ENCODE assay signal across 24 cellular contexts in genomic region chr9:134955801-134956200, GRCh38. TPM values are rescaled to one million over a fixed set of nuclear protein-coding genes. Genes with fewer than 3 reads are reported as not detected.
"Had no signal": no experiment of that assay in that cellular context is flagged by ENCODE, and none has a peak within 500 bp of the region (broad histone marks: within the 10 kb centered on the region; RNA-seq: fewer than 3 reads in every experiment).

No MANE protein-coding gene starts in this region.

- DNase-seq: activated CD4-positive, alpha-beta T cell treated with anti-CD3 and anti-CD28 coated beads for 36 hours; activated CD4-positive, alpha-beta T cell treated with anti-CD3 and anti-CD28 coated beads, Interleukin-2, amount 50 U/mL, for 4 hours; activated CD8-positive, alpha-beta memory T cell treated with anti-CD3 and anti-CD28 coated beads for 24 hours; activated T-cell treated with anti-CD3 and anti-CD28 coated beads, Interleukin-2, amount 50 U/mL, for 48 hours; anterior cingulate cortex; caudate nucleus; effector memory CD8-positive, alpha-beta T cell; hypothalamus; occipital lobe; stimulated activated CD4-positive, alpha-beta T cell treated with anti-CD3 and anti-CD28 coated beads, Interleukin-2, amount 100 ng/mL, for 48 hours; stimulated activated CD8-positive, alpha-beta memory T cell treated with anti-CD3 and anti-CD28 coated beads, Interleukin-4, amount 100 ng/mL, for 48 hours; stimulated activated naive CD4-positive, alpha-beta T cell treated with Interleukin-2 at 50 U/mL for 16 hours; T-helper 1 cell had no signal

- H3K27ac ChIP-seq: esophagus muscularis mucosa had no signal

- H3K9me3 Mint-ChIP-seq: activated naive CD4-positive, alpha-beta T cell treated with anti-CD3 and anti-CD28 coated beads, Interleukin-2, amount 50 U/mL, for 24 hours had no signal

- H3K4me3 Mint-ChIP-seq: activated CD4-positive, alpha-beta T cell treated with anti-CD3 and anti-CD28 coated beads for 36 hours; activated naive CD4-positive, alpha-beta T cell treated with anti-CD3 and anti-CD28 coated beads, Interleukin-2, amount 50 U/mL, for 24 hours; brain; effector memory CD8-positive, alpha-beta T cell; memory B cell had no signal

- H3K36me3 ChIP-seq: esophagus muscularis mucosa had no signal

- H3K27ac Mint-ChIP-seq: activated CD4-positive, alpha-beta T cell treated with anti-CD3 and anti-CD28 coated beads for 36 hours; activated naive CD4-positive, alpha-beta T cell treated with anti-CD3 and anti-CD28 coated beads, Interleukin-2, amount 50 U/mL, for 24 hours; effector memory CD8-positive, alpha-beta T cell; memory B cell had no signal

- FAIRE-seq: colon, frontal cortex, TTC549 had no signal

- H3K4me1 Mint-ChIP-seq: activated CD4-positive, alpha-beta T cell treated with anti-CD3 and anti-CD28 coated beads for 36 hours; activated naive CD4-positive, alpha-beta T cell treated with anti-CD3 and anti-CD28 coated beads, Interleukin-2, amount 50 U/mL, for 24 hours; memory B cell had no signal

- H3K4me3 ChIP-seq: esophagus muscularis mucosa had no signal

- H3K27me3 Mint-ChIP-seq: activated CD4-positive, alpha-beta T cell treated with anti-CD3 and anti-CD28 coated beads for 36 hours; activated naive CD4-positive, alpha-beta T cell treated with anti-CD3 and anti-CD28 coated beads, Interleukin-2, amount 50 U/mL, for 24 hours; effector memory CD8-positive, alpha-beta T cell; memory B cell had no signal

- ATAC-seq: activated CD4-positive, alpha-beta T cell treated with anti-CD3 and anti-CD28 coated beads for 36 hours; effector memory CD8-positive, alpha-beta T cell had no signal

- H3K36me3 Mint-ChIP-seq: activated naive CD4-positive, alpha-beta T cell treated with anti-CD3 and anti-CD28 coated beads, Interleukin-2, amount 50 U/mL, for 24 hours; brain; memory B cell had no signal

RNA-seq across cellular contexts. Expression of gene FCN1, which starts 38.1 kb away (rescaled TPM):
- total RNA-seq: activated CD4-positive, alpha-beta T cell treated with anti-CD3 and anti-CD28 coated beads for 36 hours; dermis microvascular lymphatic vessel endothelial cell; myocyte; renal cortical epithelial cell had no signal
- polyA plus RNA-seq: neural cell had no signal
